21 cellular contexts compared by ENCODE assay signal in genomic region chr1:185843297-185843869, GRCh38.
"Had no signal": no experiment of that assay in that cellular context is flagged by ENCODE, and none has a peak within 500 bp of the region (broad histone marks: within the 10 kb centered on the region; RNA-seq: fewer than 3 reads in every experiment).

No MANE protein-coding gene starts in this region.

- H3K9me3 Mint-ChIP-seq: activated CD8-positive, alpha-beta T cell treated with anti-CD3 and anti-CD28 coated beads for 36 hours; activated T-cell treated with anti-CD3 and anti-CD28 coated beads, Interleukin-2, amount 50 U/mL, for 4 hours; central memory CD8-positive, alpha-beta T cell; naive thymus-derived CD8-positive, alpha-beta T cell; stimulated activated memory B cell treated with anti-CD40 and anti-IgM and Interleukin-4, amounts not matched to agents 10 μg/mL and 1 μg/mL and 100 μg/mL, for 72 hours had no signal

- ATAC-seq: activated CD8-positive, alpha-beta T cell treated with anti-CD3 and anti-CD28 coated beads for 36 hours; activated T-cell treated with anti-CD3 and anti-CD28 coated beads, Interleukin-2, amount 50 U/mL, for 4 hours; body of pancreas; heart left ventricle; left lobe of liver; naive thymus-derived CD8-positive, alpha-beta T cell; stimulated activated memory B cell treated with anti-CD40 and anti-IgM and Interleukin-4, amounts not matched to agents 10 μg/mL and 1 μg/mL and 100 μg/mL, for 72 hours had no signal

- H3K27ac ChIP-seq: adrenal gland, body of pancreas, coronary artery, heart left ventricle, tibial artery, uterus had no signal

- FAIRE-seq: frontal cortex had no signal

- H3K36me3 ChIP-seq: adrenal gland, heart left ventricle, tibial artery, uterus had no signal

- H3K36me3 Mint-ChIP-seq: naive thymus-derived CD8-positive, alpha-beta T cell; stimulated activated memory B cell treated with anti-CD40 and anti-IgM and Interleukin-4, amounts not matched to agents 10 μg/mL and 1 μg/mL and 100 μg/mL, for 72 hours had no signal

- H3K27me3 ChIP-seq: adrenal gland, body of pancreas, heart left ventricle, tibial artery, uterus had no signal

- H3K4me3 ChIP-seq: adrenal gland, body of pancreas, coronary artery, heart left ventricle, tibial artery, uterus had no signal

- H3K4me1 ChIP-seq: tibial artery, uterus had no signal

- H3K9me3 ChIP-seq: adrenal gland, body of pancreas, heart left ventricle, tibial artery, uterus had no signal

- H3K27ac Mint-ChIP-seq: activated CD8-positive, alpha-beta T cell treated with anti-CD3 and anti-CD28 coated beads for 36 hours; naive thymus-derived CD8-positive, alpha-beta T cell; stimulated activated memory B cell treated with anti-CD40 and anti-IgM and Interleukin-4, amounts not matched to agents 10 μg/mL and 1 μg/mL and 100 μg/mL, for 72 hours had no signal

- DNase-seq: activated CD4-positive, alpha-beta T cell treated with anti-CD3 and anti-CD28 coated beads for 4 hours; activated CD8-positive, alpha-beta T cell treated with anti-CD3 and anti-CD28 coated beads for 36 hours; activated effector memory CD4-positive, alpha-beta T cell treated with Interleukin-2 at 50 U/mL for 16 hours; activated naive CD4-positive, alpha-beta T cell treated with anti-CD3 and anti-CD28 coated beads, Interleukin-2, amount 50 U/mL, for 16 hours; activated T-cell treated with anti-CD3 and anti-CD28 coated beads, Interleukin-2, amount 50 U/mL, for 4 hours; adrenal gland; body of pancreas; effector CD8-positive, alpha-beta T cell; heart left ventricle; islet precursor cell; naive thymus-derived CD8-positive, alpha-beta T cell; posterior cingulate gyrus; stimulated activated CD4-positive, alpha-beta T cell treated with anti-CD3 and anti-CD28 coated beads, Interleukin-2, amount 100 ng/mL, for 48 hours; T-helper 2 cell; tibial artery; uterus had no signal
